In genomic region chr22:37678372-37678771, GRCh38 we compare ENCODE assay signal across 13 cellular contexts. TPM values are rescaled to one million over a fixed set of nuclear protein-coding genes. Genes with fewer than 3 reads are reported as not detected.
A peak's percentile ranks its signal among the peaks of the same experiment; 100 is the strongest.
DNase-seq lines count a peak whose midpoint lies in the region; ATAC-seq, FAIRE-seq and TF ChIP-seq lines count a peak whose summit lies in the region.
"Had no signal": no experiment of that assay in that cellular context is flagged by ENCODE, and none has a peak within 500 bp of the region (broad histone marks: within the 10 kb centered on the region; RNA-seq: fewer than 3 reads in every experiment).

No MANE protein-coding gene starts in this region.

- H3K23ac ChIP-seq in H1 (ENCODE audit: insufficient read length) (no peak overlapping the region), trophoblast cell (ENCODE audit: low read length) (no peak overlapping the region)

- peak overlapping the region; percentile 99 for H3K27ac ChIP-seq in CD4-positive, alpha-beta T cell (ENCODE audit: low read depth, low read length)
- H3K27ac ChIP-seq in OCI-LY7 (ENCODE audit: low read depth, low read length, poor library complexity, severe bottlenecking) = no peak overlapping the region
- H3K27ac ChIP-seq in H1 (ENCODE audit: low read depth, low read length) = no peak overlapping the region
- no peak overlapping the region for H3K27ac ChIP-seq in trophoblast cell (ENCODE audit: low read depth, low read length)

- TF ChIP-seq RAD21 in H1 (IDR thresholded peaks at IDR 0.05 in 1 of 2, conservative IDR thresholded peaks at IDR 0.05 in 1 of 2; ENCODE audit: low read depth in 2 of 2, low read length in 2 of 2) = no peak

- H3K18ac ChIP-seq in H1 (ENCODE audit: extremely low read depth, low read length) = no peak overlapping the region
- H3K18ac ChIP-seq in trophoblast cell (ENCODE audit: low read length) = no peak overlapping the region

- POLR2A ChIA-PET in CD4-positive, alpha-beta T cell (lab: Charles Lee) = interaction anchor here (0.6 to 10.5 kb wide), 5 partner anchors 8 to 70 kb away, joined by 3 to 256 read pairs (median 38); partner anchors contain the start of genes GGA1, NOL12 and PDXP
- POLR2A ChIA-PET in OCI-LY7 (lab: Charles Lee) = interaction anchor here (0.5 kb wide), 1 partner anchor 60 kb away, joined by 3 read pairs; no protein-coding TSS in a partner anchor
- POLR2A ChIA-PET in H1 (lab: Charles Lee; ENCODE audit: partially characterized antibody) = interaction anchor here (1.1 to 1.8 kb wide), 2 partner anchors 69 to 124 kb away, joined by 3 to 8 read pairs; partner anchors contain the start of gene GGA1

- no peaks in the 10 kb centered on the region for H3K9me3 Mint-ChIP-seq in CD4-positive, alpha-beta T cell

- H2BK15ac ChIP-seq in H1 (ENCODE audit: low read length) = peak overlapping the region; percentile 97; the same call in 1 of the 2 replicates

- no peak overlapping the region for H2BK20ac ChIP-seq in H1 (ENCODE audit: low read length)

- 85% methylated on average over 18 of the region's 18 CpGs; no CpG with 5 or more reads in 1 of the 2 experiments for WGBS in H1 (ENCODE audit: extremely low coverage in 1 of 2, insufficient coverage in 1 of 2, insufficient read length in 1 of 2, insufficient replicate concordance in 2 of 2, low coverage in 1 of 2, low lambda C conversion rate in 2 of 2, missing lambda C conversion rate in 1 of 2), 2 experiments
- WGBS in trophoblast cell (ENCODE audit: extremely low coverage, insufficient coverage, insufficient read length) = no CpG with 5 or more reads among the region's 18 CpGs

- H2BK12ac ChIP-seq in H1 (ENCODE audit: low read depth, low read length) = 0 out of 2 replicates have a peak overlapping the region, but pooled peaks have one; percentile 60
- peak overlapping the region; percentile 46 for H2BK12ac ChIP-seq in trophoblast cell (ENCODE audit: low read length)

- H3K56ac ChIP-seq in H1 (replicated peaks; ENCODE audit: insufficient read length, low read depth, low read length) = no peak overlapping the region

- H3K79me2 ChIP-seq in OCI-LY7 (ENCODE audit: insufficient read depth, low read depth, low read length) (no peaks in the 10 kb centered on the region), H1 (ENCODE audit: control insufficient read depth in 1 of 2, insufficient read depth in 2 of 2, low read length in 2 of 2) (no peaks in the 10 kb centered on the region), trophoblast cell (ENCODE audit: control insufficient read depth, insufficient read depth, low read length, poor library complexity) (no peaks in the 10 kb centered on the region)

- H2BK5ac ChIP-seq in H1 (ENCODE audit: low read depth, low read length) (no peak overlapping the region), trophoblast cell (ENCODE audit: low read depth, low read length, poor library complexity) (no peak overlapping the region)

- TF ChIP-seq CTCF in CD4-positive, alpha-beta T cell (IDR thresholded peaks at IDR 0.05) = no peak
- TF ChIP-seq CTCF in OCI-LY7 (conservative IDR thresholded peaks at IDR 0.05; ENCODE audit: low read length) (no peak), H1 (IDR thresholded peaks at IDR 0.05; ENCODE audit: control extremely low read depth in 1 of 3, insufficient read depth in 1 of 3, low read depth in 1 of 3, low read length in 3 of 3) (no peak)

- peaks cover 40% of the 10 kb centered on the region for H3K4me1 ChIP-seq in OCI-LY7 (ENCODE audit: insufficient read depth, low read length, poor library complexity, severe bottlenecking)
- H3K4me1 ChIP-seq in H1 (replicated peaks in 1 of 4; ENCODE audit: control insufficient read depth in 3 of 4, insufficient read depth in 4 of 4, low read length in 3 of 4) = peaks cover 0 to 16% (median 13%) of the 10 kb centered on the region in 4 experiments; a peak in 6 of 7 replicates
- peaks cover 6 to 11% of the 10 kb centered on the region in 2 experiments for H3K4me1 ChIP-seq in trophoblast cell (ENCODE audit: control insufficient read depth in 1 of 2, insufficient read depth in 2 of 2, low read length in 2 of 2)

- H2AK5ac ChIP-seq in H1 (ENCODE audit: low read depth, low read length) (peak overlapping the region; percentile 98; the same call in 1 of the 2 replicates), trophoblast cell (ENCODE audit: low read length) (peak overlapping the region; percentile 77)

- H4K20me1 ChIP-seq in OCI-LY7 (ENCODE audit: insufficient read depth, low read length) = no peaks in the 10 kb centered on the region
- H4K20me1 ChIP-seq in H1 (replicated peaks in 1 of 2; ENCODE audit: control insufficient read depth in 1 of 2, insufficient read depth in 2 of 2, low read length in 2 of 2) = peaks cover 0 to 2% of the 10 kb centered on the region in 2 experiments

- H3K4ac ChIP-seq in H1 (replicated peaks; ENCODE audit: insufficient read length, low read depth, low read length) = no peak overlapping the region
- H3K4ac ChIP-seq in trophoblast cell (ENCODE audit: low read depth, low read length) = no peak overlapping the region

- H4K91ac ChIP-seq in H1 (replicated peaks; ENCODE audit: insufficient read length, low read length) = peak overlapping the region; percentile 73
- H4K91ac ChIP-seq in trophoblast cell (ENCODE audit: low read depth, low read length) = no peak overlapping the region

- H3K36me3 ChIP-seq in OCI-LY7 (ENCODE audit: insufficient read depth, low read length) = no peaks in the 10 kb centered on the region
- no peaks in the 10 kb centered on the region for H3K36me3 ChIP-seq in H1 (ENCODE audit: control insufficient read depth in 2 of 4, insufficient read depth in 4 of 4, low read length in 3 of 4)
- H3K36me3 ChIP-seq in trophoblast cell (ENCODE audit: control insufficient read depth in 1 of 2, insufficient read depth in 2 of 2, low read length in 2 of 2) = no peaks in the 10 kb centered on the region

- CTCF ChIA-PET in CD4-positive, alpha-beta T cell (lab: Charles Lee) = interaction anchor here (12.8 kb wide), 1 partner anchor 37 kb away, joined by 171 read pairs; the partner anchor contains the start of gene SH3BP1
- CTCF ChIA-PET in OCI-LY7 (lab: Charles Lee; ENCODE audit: unreplicated experiment) (interaction anchor here (0.6 kb wide), 1 partner anchor 121 kb away, joined by 3 read pairs; no protein-coding TSS in a partner anchor), H1 (lab: Charles Lee; ENCODE audit: partially characterized antibody) (interaction anchor here (0.7 to 16.3 kb wide), 6 partner anchors 16 to 72 kb away, joined by 3 to 261 read pairs (median 4); partner anchors contain the start of genes PDXP, SH3BP1 and TRIOBP)

- H3K27ac Mint-ChIP-seq in CD4-positive, alpha-beta T cell = peak overlapping the region; percentile 96

- no peak overlapping the region for H3K4me3 Mint-ChIP-seq in CD4-positive, alpha-beta T cell

- no peaks in the 10 kb centered on the region for H3K9me2 ChIP-seq in OCI-LY7 (ENCODE audit: insufficient read depth, low read length)

- ATAC-seq in CD4-positive, alpha-beta T cell (ENCODE audit: poor library complexity) = no peak
- no peak for ATAC-seq in HG02623 (IDR thresholded peaks at IDR 0.05; ENCODE audit: unreplicated experiment)

- peaks cover 46% of the 10 kb centered on the region for H3K4me1 Mint-ChIP-seq in CD4-positive, alpha-beta T cell (ENCODE audit: low read depth)

- H3K14ac ChIP-seq in H1 (ENCODE audit: insufficient read length) (no peak overlapping the region), trophoblast cell (ENCODE audit: low read length) (peak overlapping the region; percentile 10)

- H2AFZ ChIP-seq in OCI-LY7 (ENCODE audit: low read length) (no peak overlapping the region), H1 (ENCODE audit: low read length) (no peak overlapping the region), trophoblast cell (ENCODE audit: insufficient read depth, low read length, poor library complexity) (no peak overlapping the region)

- H2BK120ac ChIP-seq in H1 (replicated peaks; ENCODE audit: low read depth, low read length) = peak overlapping the region; percentile 77
- no peak overlapping the region for H2BK120ac ChIP-seq in trophoblast cell (ENCODE audit: insufficient read depth, low read length, poor library complexity)

- TF ChIP-seq EP300 in H1 (IDR thresholded peaks at IDR 0.05; ENCODE audit: borderline replicate concordance in 1 of 2, low read depth in 2 of 2, low read length in 2 of 2) = no peak

- no peak overlapping the region for H4K12ac ChIP-seq in trophoblast cell (ENCODE audit: low read depth, low read length)

- no peak overlapping the region for H3K4me3 ChIP-seq in OCI-LY7 (ENCODE audit: low read depth, low read length, poor library complexity, severe bottlenecking)
- H3K4me3 ChIP-seq in H1 (ENCODE audit: extremely low read depth in 1 of 4, insufficient read depth in 2 of 4, low read depth in 3 of 4, low read length in 4 of 4) = no peak overlapping the region
- no peak overlapping the region for H3K4me3 ChIP-seq in trophoblast cell (ENCODE audit: low read depth, low read length)

- H3K4me2 ChIP-seq in OCI-LY7 (ENCODE audit: low read length) = peak overlapping the region; percentile 29
- no peak overlapping the region for H3K4me2 ChIP-seq in H1 (ENCODE audit: insufficient read depth in 1 of 2, low read depth in 2 of 2, low read length in 2 of 2)
- H3K4me2 ChIP-seq in trophoblast cell (ENCODE audit: low read length) = no peak overlapping the region

- TF ChIP-seq POLR2A in H1 (IDR thresholded peaks at IDR 0.05; ENCODE audit: control extremely low read depth in 1 of 2, low read depth in 2 of 2, low read length in 2 of 2) = no peak

- peaks cover 9% of the 10 kb centered on the region for H3K36me3 Mint-ChIP-seq in CD4-positive, alpha-beta T cell (ENCODE audit: low read depth)

- H3K79me1 ChIP-seq in H1 (ENCODE audit: low read depth, low read length) = no peaks in the 10 kb centered on the region
- H3K79me1 ChIP-seq in trophoblast cell (ENCODE audit: low read length) = peaks cover 9% of the 10 kb centered on the region

- intact Hi-C loops in CD4-positive, alpha-beta T cell (cut with DNase I, micrococcal nuclease) = no loop called here
- intact Hi-C loops in OCI-LY7 (cut with micrococcal nuclease; ENCODE audit: unreplicated experiment) = loop anchor here (5.0 kb wide), 1 partner anchor 71 kb away; the partner anchor contains the start of gene GGA1

- BruUV-seq in OCI-LY7 (replicated peaks; lab: Mats Ljungman, UMichigan) = no TSS peak

- H3K27me3 Mint-ChIP-seq in CD4-positive, alpha-beta T cell = no peaks in the 10 kb centered on the region

- no peaks in the 10 kb centered on the region for H3K27me3 ChIP-seq in CD4-positive, alpha-beta T cell (ENCODE audit: control insufficient read depth, insufficient read depth, low read length)
- H3K27me3 ChIP-seq in H1 (replicated peaks in 1 of 4; ENCODE audit: control insufficient read depth in 3 of 4, extremely low read depth in 1 of 4, insufficient read depth in 3 of 4, low read length in 3 of 4) (peaks cover 0 to 2% (median 0%) of the 10 kb centered on the region in 4 experiments; a peak in 1 of 7 replicates), trophoblast cell (ENCODE audit: insufficient read depth, low read length) (no peaks in the 10 kb centered on the region)
- H3K27me3 ChIP-seq: esophagus squamous epithelium had no signal

- no peak for FAIRE-seq in H1 (lab: Jason Lieb, UNC)
- FAIRE-seq: GM18507 had no signal

- no peaks in the 10 kb centered on the region for H3K9me3 ChIP-seq in CD4-positive, alpha-beta T cell (ENCODE audit: control insufficient read depth, low read length)
- H3K9me3 ChIP-seq in OCI-LY7 (ENCODE audit: low read length) = no peaks in the 10 kb centered on the region
- H3K9me3 ChIP-seq in H1 (ENCODE audit: insufficient read depth in 2 of 2, low read depth in 1 of 2, low read length in 1 of 2) = no peaks in the 10 kb centered on the region
- no peaks in the 10 kb centered on the region for H3K9me3 ChIP-seq in trophoblast cell (ENCODE audit: insufficient read depth, low read depth, low read length)
- H3K9me3 ChIP-seq: esophagus squamous epithelium had no signal

- H3K9ac ChIP-seq in H1 (replicated peaks in 1 of 4; ENCODE audit: extremely low read depth in 1 of 4, low read depth in 3 of 4, low read length in 3 of 4) (no peak overlapping the region), trophoblast cell (ENCODE audit: low read length) (no peak overlapping the region)

- no peak for DNase-seq in CD4-positive, alpha-beta T cell
- DNase-seq in OCI-LY7 (ENCODE audit: low spot score) (no peak), H1 (ENCODE audit: low read depth in 1 of 2, low spot score in 2 of 2) (no peak), trophoblast cell (no peak), AG08395 (ENCODE audit: low spot score) (no peak), DMS114 treated with DMSO at 0.1 percent for 48 hours (lab: John Stamatoyannopoulos, UW; ENCODE audit: unreplicated experiment) (no peak), SHP77 treated with DMSO at 0.1 percent for 48 hours (lab: John Stamatoyannopoulos, UW) (no peak)
- DNase-seq: activated CD8-positive, alpha-beta memory T cell treated with anti-CD3 and anti-CD28 coated beads for 24 hours; anterior cingulate cortex; DMS79 treated with DMSO at 0.1 percent for 48 hours; esophagus squamous epithelium had no signal

- H3K23me2 ChIP-seq in H1 (ENCODE audit: low read depth, low read length) = peaks cover 2% of the 10 kb centered on the region; the same call in 1 of the 2 replicates

- H4K5ac ChIP-seq in H1 (ENCODE audit: insufficient read length, low read depth, low read length) = no peak overlapping the region

- H4K8ac ChIP-seq in H1 (ENCODE audit: extremely low read depth, insufficient read depth, low read length) (no peak overlapping the region), trophoblast cell (ENCODE audit: low read depth, low read length) (no peak overlapping the region)

RNA-seq across cellular contexts. Expression of gene LGALS1, which starts 2.9 kb away (rescaled TPM):
- 10 to 100 TPM; 85.1 to 93.7 TPM for total RNA-seq in CD4-positive, alpha-beta T cell
- 85.8 and 93.1 TPM in 2 replicates for total RNA-seq in OCI-LY7 (2014; rRNA removed; shearing (Covaris generic))
- 57.2 and 57.3 TPM in 2 replicates for total RNA-seq in OCI-LY7 (2022)
- 12.0 and 14.9 TPM in 2 replicates for total RNA-seq in H1 (2021; fragmentation: NEBNext Ultra II Directional; extraction: Animal tissue kit (Norgen Biotek cat#: 25700))
- 92.4 and 101 TPM in 2 replicates for polyA plus RNA-seq in H1 (2011; rRNA removed)
- polyA plus RNA-seq in H1 (2011; cell fraction: cytosol; rRNA removed) = 77.6 TPM
- polyA plus RNA-seq in H1 (2011; cell fraction: nucleus; rRNA removed) = 64.0 TPM
- 11.2 to 50.4 TPM (median 33.3 TPM) in 4 replicates for polyA plus RNA-seq in H1 (2012, experiment 1 of 2)
- 38.4 TPM for polyA plus RNA-seq in H1 (2012, experiment 2 of 2)
- 39.2 TPM for polyA plus RNA-seq in H1 (2013, experiment 1 of 2)
- polyA plus RNA-seq in H1 (2013, experiment 2 of 2) = 36.3 TPM
- 15.3 and 15.5 TPM in 2 replicates for polyA minus RNA-seq in H1 (2011; rRNA and poly(A)+ RNA removed)
- polyA minus RNA-seq in H1 (2011; cell fraction: cytosol; rRNA and poly(A)+ RNA removed) = 13.3 TPM
- 14.5 TPM for polyA minus RNA-seq in H1 (2011; cell fraction: nucleus; rRNA and poly(A)+ RNA removed)
- 6.6 and 7.0 TPM in 2 replicates for polyA plus RNA-seq in trophoblast cell (2013)

RNA-seq across cellular contexts. Expression of gene NOL12, which starts 7.8 kb away (rescaled TPM):
- total RNA-seq in CD4-positive, alpha-beta T cell = 10 to 100 TPM; 24.3 to 26.2 TPM
- 64.6 and 79.0 TPM in 2 replicates for total RNA-seq in OCI-LY7 (2014; rRNA removed; shearing (Covaris generic))
- 58.6 and 62.3 TPM in 2 replicates for total RNA-seq in OCI-LY7 (2022)
- total RNA-seq in H1 (2021; fragmentation: NEBNext Ultra II Directional; extraction: Animal tissue kit (Norgen Biotek cat#: 25700)) = 26.7 and 28.3 TPM in 2 replicates
- 25.3 TPM in 2 replicates for polyA plus RNA-seq in H1 (2011; rRNA removed)
- 40.9 TPM for polyA plus RNA-seq in H1 (2011; cell fraction: cytosol; rRNA removed)
- polyA plus RNA-seq in H1 (2011; cell fraction: nucleus; rRNA removed) = 43.6 TPM
- 19.3 to 37.0 TPM (median 34.3 TPM) in 4 replicates for polyA plus RNA-seq in H1 (2012, experiment 1 of 2)
- 27.9 TPM for polyA plus RNA-seq in H1 (2012, experiment 2 of 2)
- polyA plus RNA-seq in H1 (2013, experiment 1 of 2) = 27.9 TPM
- 24.0 TPM for polyA plus RNA-seq in H1 (2013, experiment 2 of 2)
- polyA minus RNA-seq in H1 (2011; rRNA and poly(A)+ RNA removed) = 8.3 and 9.6 TPM in 2 replicates
- polyA minus RNA-seq in H1 (2011; cell fraction: cytosol; rRNA and poly(A)+ RNA removed) = 8.8 TPM
- polyA minus RNA-seq in H1 (2011; cell fraction: nucleus; rRNA and poly(A)+ RNA removed) = 16.7 TPM
- 17.0 and 18.8 TPM in 2 replicates for polyA plus RNA-seq in trophoblast cell (2013)

RNA-seq across cellular contexts. Expression of gene TRIOBP, which starts 18.5 kb away (rescaled TPM):
- 10 to 100 TPM in 1 of 2 experiments, 1 to 10 TPM in 1; 9.0 to 10.1 TPM for total RNA-seq in CD4-positive, alpha-beta T cell
- 24.4 and 31.6 TPM in 2 replicates for total RNA-seq in OCI-LY7 (2014; rRNA removed; shearing (Covaris generic))
- total RNA-seq in OCI-LY7 (2022) = 30.6 and 31.1 TPM in 2 replicates
- 27.3 and 29.1 TPM in 2 replicates for total RNA-seq in H1 (2021; fragmentation: NEBNext Ultra II Directional; extraction: Animal tissue kit (Norgen Biotek cat#: 25700))
- polyA plus RNA-seq in H1 (2011; rRNA removed) = 18.2 and 36.0 TPM in 2 replicates
- 27.6 TPM for polyA plus RNA-seq in H1 (2011; cell fraction: cytosol; rRNA removed)
- 40.4 TPM for polyA plus RNA-seq in H1 (2011; cell fraction: nucleus; rRNA removed)
- 23.3 to 41.8 TPM (median 38.0 TPM) in 4 replicates for polyA plus RNA-seq in H1 (2012, experiment 1 of 2)
- polyA plus RNA-seq in H1 (2012, experiment 2 of 2) = 19.8 TPM
- polyA plus RNA-seq in H1 (2013, experiment 1 of 2) = 27.4 TPM
- polyA plus RNA-seq in H1 (2013, experiment 2 of 2) = 25.9 TPM
- polyA minus RNA-seq in H1 (2011; rRNA and poly(A)+ RNA removed) = 43.1 and 47.6 TPM in 2 replicates
- polyA minus RNA-seq in H1 (2011; cell fraction: cytosol; rRNA and poly(A)+ RNA removed) = 28.8 TPM
- 20.8 TPM for polyA minus RNA-seq in H1 (2011; cell fraction: nucleus; rRNA and poly(A)+ RNA removed)
- 47.7 and 49.4 TPM in 2 replicates for polyA plus RNA-seq in trophoblast cell (2013)

RNA-seq across cellular contexts. Expression of gene PDXP, which starts 19.8 kb away (rescaled TPM):
- total RNA-seq in CD4-positive, alpha-beta T cell = 1 to 10 TPM; 1.5 TPM
- 50.0 and 61.2 TPM in 2 replicates for total RNA-seq in OCI-LY7 (2014; rRNA removed; shearing (Covaris generic))
- total RNA-seq in OCI-LY7 (2022) = 54.0 and 55.8 TPM in 2 replicates
- 35.7 and 36.6 TPM in 2 replicates for total RNA-seq in H1 (2021; fragmentation: NEBNext Ultra II Directional; extraction: Animal tissue kit (Norgen Biotek cat#: 25700))
- 67.7 and 74.8 TPM in 2 replicates for polyA plus RNA-seq in H1 (2011; rRNA removed)
- polyA plus RNA-seq in H1 (2011; cell fraction: cytosol; rRNA removed) = 47.4 TPM
- polyA plus RNA-seq in H1 (2011; cell fraction: nucleus; rRNA removed) = 60.6 TPM
- polyA plus RNA-seq in H1 (2012, experiment 1 of 2) = 33.3 to 46.0 TPM (median 43.7 TPM) in 4 replicates
- 66.6 TPM for polyA plus RNA-seq in H1 (2012, experiment 2 of 2)
- polyA plus RNA-seq in H1 (2013, experiment 1 of 2) = 33.9 TPM
- polyA plus RNA-seq in H1 (2013, experiment 2 of 2) = 31.0 TPM
- 31.8 and 36.4 TPM in 2 replicates for polyA minus RNA-seq in H1 (2011; rRNA and poly(A)+ RNA removed)
- polyA minus RNA-seq in H1 (2011; cell fraction: cytosol; rRNA and poly(A)+ RNA removed) = 30.2 TPM
- polyA minus RNA-seq in H1 (2011; cell fraction: nucleus; rRNA and poly(A)+ RNA removed) = 13.4 TPM
- polyA plus RNA-seq in trophoblast cell (2013) = 5.5 and 5.8 TPM in 2 replicates

RNA-seq across cellular contexts. Expression of gene SH3BP1, which starts 38.9 kb away (rescaled TPM):
- total RNA-seq in CD4-positive, alpha-beta T cell = 10 to 100 TPM; 46.9 to 49.0 TPM
- total RNA-seq in OCI-LY7 (2014; rRNA removed; shearing (Covaris generic)) = 15.3 and 18.3 TPM in 2 replicates
- 44.4 and 48.4 TPM in 2 replicates for total RNA-seq in OCI-LY7 (2022)
- 32.4 and 40.3 TPM in 2 replicates for total RNA-seq in H1 (2021; fragmentation: NEBNext Ultra II Directional; extraction: Animal tissue kit (Norgen Biotek cat#: 25700))
- 23.9 and 34.8 TPM in 2 replicates for polyA plus RNA-seq in H1 (2011; rRNA removed)
- polyA plus RNA-seq in H1 (2011; cell fraction: cytosol; rRNA removed) = 22.8 TPM
- polyA plus RNA-seq in H1 (2011; cell fraction: nucleus; rRNA removed) = 50.1 TPM
- polyA plus RNA-seq in H1 (2012, experiment 1 of 2) = 57.5 to 65.6 TPM (median 60.4 TPM) in 4 replicates
- polyA plus RNA-seq in H1 (2012, experiment 2 of 2) = 35.9 TPM
- polyA plus RNA-seq in H1 (2013, experiment 1 of 2) = 21.9 TPM
- polyA plus RNA-seq in H1 (2013, experiment 2 of 2) = 22.1 TPM
- 20.1 and 23.7 TPM in 2 replicates for polyA minus RNA-seq in H1 (2011; rRNA and poly(A)+ RNA removed)
- 17.0 TPM for polyA minus RNA-seq in H1 (2011; cell fraction: cytosol; rRNA and poly(A)+ RNA removed)
- 19.7 TPM for polyA minus RNA-seq in H1 (2011; cell fraction: nucleus; rRNA and poly(A)+ RNA removed)
- polyA plus RNA-seq in trophoblast cell (2013) = 34.1 and 35.7 TPM in 2 replicates
